In genomic region chr1:8464987-8465386, GRCh38 we compare ENCODE assay signal across 11 cellular contexts.
DNase-seq lines count a peak whose midpoint lies in the region; ATAC-seq, FAIRE-seq and TF ChIP-seq lines count a peak whose summit lies in the region.
"Had no signal": no experiment of that assay in that cellular context is flagged by ENCODE, and none has a peak within 500 bp of the region (broad histone marks: within the 10 kb centered on the region; RNA-seq: fewer than 3 reads in every experiment).

No MANE protein-coding gene starts in this region.

- no peak for ATAC-seq in aorta (ENCODE audit: low FRiP score)
- ATAC-seq: natural killer cell had no signal

- 94% methylated on average over 5 of the region's 5 CpGs for WGBS in SK-N-SH (ENCODE audit: low lambda C conversion rate)
- WGBS in prostate gland = 49% methylated on average over 5 of the region's 5 CpGs
- WGBS in aorta, 2 donors = 88 to 91% methylated on average over 5 of the region's 5 CpGs
- WGBS in ovary, 3 donors = 43 to 65% (median 52%) methylated on average over 5 of the region's 5 CpGs

- no peak overlapping the region for H3K4me3 ChIP-seq in SK-N-SH (ENCODE audit: low read depth in 2 of 2, low read length in 1 of 2)
- no peak overlapping the region for H3K4me3 ChIP-seq in prostate gland
- no peak overlapping the region for H3K4me3 ChIP-seq in aorta (ENCODE audit: low read length in 2 of 2)
- no peak overlapping the region for H3K4me3 ChIP-seq in ovary

- TF ChIP-seq POLR2A in prostate gland (IDR thresholded peaks at IDR 0.05) = no peak
- TF ChIP-seq POLR2A in ovary (IDR thresholded peaks at IDR 0.05) = no peak

- TF ChIP-seq EP300 in SK-N-SH (IDR thresholded peaks at IDR 0.05; ENCODE audit: borderline replicate concordance in 1 of 2, low read depth in 1 of 2, low read length in 1 of 2) (no peak), ovary (IDR thresholded peaks at IDR 0.05) (no peak)

- intact Hi-C loops in prostate gland (cut with DNase I) = loop anchor here (5.0 to 10.0 kb wide), 3 partner anchors 100 to 260 kb away; no protein-coding TSS in a partner anchor
- intact Hi-C loops in aorta (cut with DNase I) = no loop called here
- intact Hi-C loops in ovary (cut with DNase I) = loop anchor here in 1 of 4 donors (10.0 kb wide), 1 partner anchor 200 kb away; no protein-coding TSS in a partner anchor

- TF ChIP-seq RAD21 in SK-N-SH (IDR thresholded peaks at IDR 0.05; ENCODE audit: low read length) = peak; percentile 53

- TF ChIP-seq CTCF in D721Med (IDR thresholded peaks at IDR 0.05; ENCODE audit: insufficient read depth, missing control alignments) = peak; percentile 30
- TF ChIP-seq CTCF in SK-N-SH (IDR thresholded peaks at IDR 0.05) = 0 out of 2 replicates have a peak, but pooled peaks have one; percentile 23
- peak in 3 of 4 experiments; percentile 20 to 32 (median 26) for TF ChIP-seq CTCF in prostate gland (IDR thresholded peaks at IDR 0.05)
- peak in 1 of 3 donors; percentile 12 for TF ChIP-seq CTCF in ovary (IDR thresholded peaks at IDR 0.05)

- CTCF ChIA-PET in SK-N-SH (lab: Yijun Ruan, JAX) = interaction anchor here (0.6 to 1.2 kb wide), 4 partner anchors 9 to 450 kb away, joined by 3 read pairs; no protein-coding TSS in a partner anchor

- no peak overlapping the region for H3K9ac ChIP-seq in SK-N-SH
- H3K9ac ChIP-seq: KMS-11 had no signal

- no peaks in the 10 kb centered on the region for H3K79me2 ChIP-seq in SK-N-SH (ENCODE audit: insufficient read depth)

- H3K9me3 ChIP-seq in SK-N-SH (no peaks in the 10 kb centered on the region), prostate gland (no peaks in the 10 kb centered on the region), aorta (ENCODE audit: control insufficient read depth, low read length) (no peaks in the 10 kb centered on the region), ovary (no peaks in the 10 kb centered on the region)

- peaks cover 25% of the 10 kb centered on the region for H3F3A ChIP-seq in SK-N-SH (replicated peaks; ENCODE audit: insufficient read depth)

- H3K27me3 ChIP-seq in SK-N-SH (ENCODE audit: insufficient read depth) (no peaks in the 10 kb centered on the region), prostate gland (replicated peaks; ENCODE audit: insufficient read depth) (no peaks in the 10 kb centered on the region), aorta (ENCODE audit: control insufficient read depth in 1 of 2, insufficient read depth in 2 of 2, low read length in 1 of 2) (no peaks in the 10 kb centered on the region), ovary (no peaks in the 10 kb centered on the region)

- H3K27ac ChIP-seq in SK-N-SH (ENCODE audit: low read depth in 2 of 2, low read length in 1 of 2) (peak overlapping the region in 1 of 2 experiments; percentile 89; a peak in 2 of 4 replicates), prostate gland (peak overlapping the region; percentile 69 to 72), aorta (ENCODE audit: low read depth in 1 of 2, low read length in 2 of 2) (no peak overlapping the region), ovary (no peak overlapping the region)
- H3K27ac ChIP-seq: KMS-11 had no signal

- H3K4me1 ChIP-seq in SK-N-SH (ENCODE audit: control insufficient read depth in 1 of 2, insufficient read depth in 2 of 2, low read depth in 1 of 2, low read length in 1 of 2) = peaks cover 41 to 51% of the 10 kb centered on the region in 2 experiments; a peak in 3 of 4 replicates
- peaks cover 43% of the 10 kb centered on the region for H3K4me1 ChIP-seq in prostate gland (replicated peaks)
- peaks cover 1 to 3% of the 10 kb centered on the region in 2 donors for H3K4me1 ChIP-seq in aorta (ENCODE audit: control insufficient read depth in 1 of 2, insufficient read depth in 2 of 2, low read length in 2 of 2)
- peaks cover 21% of the 10 kb centered on the region for H3K4me1 ChIP-seq in ovary (ENCODE audit: insufficient read depth)

- H3K9me2 ChIP-seq in SK-N-SH = no peaks in the 10 kb centered on the region

- POLR2A ChIA-PET in SK-N-SH (lab: Yijun Ruan, JAX) = no interaction called here

- H3K4me2 ChIP-seq in SK-N-SH = no peak overlapping the region
- H3K4me2 ChIP-seq: KMS-11 had no signal

- no peak for FAIRE-seq in D721Med (lab: Jason Lieb, UNC)

- H3K36me3 ChIP-seq in SK-N-SH (replicated peaks in 1 of 2; ENCODE audit: control insufficient read depth in 1 of 2, insufficient read depth in 2 of 2, low read length in 1 of 2) (peaks cover 0 to 4% of the 10 kb centered on the region in 2 experiments), prostate gland (no peaks in the 10 kb centered on the region), aorta (ENCODE audit: control insufficient read depth in 1 of 2, insufficient read depth in 2 of 2, low read length in 1 of 2) (no peaks in the 10 kb centered on the region), ovary (no peaks in the 10 kb centered on the region)

- no peak overlapping the region for H2AFZ ChIP-seq in SK-N-SH (ENCODE audit: low read depth)

- H4K20me1 ChIP-seq in SK-N-SH (ENCODE audit: insufficient read depth) = no peaks in the 10 kb centered on the region

- DNase-seq in D721Med (ENCODE audit: insufficient read length, low spot score) = no peak
- DNase-seq in SK-N-SH = no peak
- DNase-seq in fibroblast of peridontal ligament (ENCODE audit: extremely low read depth) = peak; percentile 78
- DNase-seq in prostate gland (ENCODE audit: low spot score) = no peak
- no peak for DNase-seq in aorta
- no peak for DNase-seq in NCI-H345 (lab: John Stamatoyannopoulos, UW)
- no peak for DNase-seq in ovary
- no peak for DNase-seq in mesenteric fat pad (ENCODE audit: low spot score)
- DNase-seq: natural killer cell; stimulated activated CD4-positive, alpha-beta T cell treated with anti-CD3 and anti-CD28 coated beads, Interleukin-2, amount 100 ng/mL, for 48 hours had no signal

TF ChIP-seq in SK-N-SH, 30 proteins besides CTCF, POLR2A, EP300 and RAD21:
- TF ChIP-seq SMC3 (IDR thresholded peaks at IDR 0.05; ENCODE audit: low read depth, low read length) = peak; percentile 19; the same call in 1 of the 2 replicates
- no peak for TF ChIP-seq GABPA (IDR thresholded peaks at IDR 0.05; ENCODE audit: low read depth)
- no peak for TF ChIP-seq JUND (IDR thresholded peaks at IDR 0.05)

Comparison
In these comparisons a context has a peak if more than half of its experiments do, and no peak if none do; other contexts are left out.
1. H3K27ac ChIP-seq: peak in prostate gland (2 of 2); none in aorta (0 of 2) and ovary (0 of 2).